Comparison of ENCODE assay signal across 8 cellular contexts in genomic region chr18:55589625-55590291, GRCh38. TPM values are rescaled to one million over a fixed set of nuclear protein-coding genes. Genes with fewer than 3 reads are reported as not detected.
DNase-seq lines count a peak whose midpoint lies in the region; ATAC-seq, FAIRE-seq and TF ChIP-seq lines count a peak whose summit lies in the region.

No MANE protein-coding gene starts in this region.

- ATAC-seq in HG02798 (IDR thresholded peaks at IDR 0.05; ENCODE audit: poor library complexity, unreplicated experiment): peak; percentile 89

- H3K27ac Mint-ChIP-seq in T-helper 1 cell treated with Interleukin-12 subunit alpha and Interleukin-12 subunit beta and Interleukin-4 antibody, amounts not matched to agents 30 μg/mL and 1 μg/mL, for 36 hours: peak overlapping the region; percentile 78

- H3K36me3 Mint-ChIP-seq in T-helper 1 cell treated with Interleukin-12 subunit alpha and Interleukin-12 subunit beta and Interleukin-4 antibody, amounts not matched to agents 30 μg/mL and 1 μg/mL, for 36 hours (ENCODE audit: low read depth): peaks cover 3% of the 10 kb centered on the region

- peak overlapping the region; percentile 84 for H3K4me3 Mint-ChIP-seq in T-helper 1 cell treated with Interleukin-12 subunit alpha and Interleukin-12 subunit beta and Interleukin-4 antibody, amounts not matched to agents 30 μg/mL and 1 μg/mL, for 36 hours

- DNase-seq in GM12864 (ENCODE audit: low read depth) (peak; percentile 46), NCI-H146 treated with DMSO at 0.1 percent for 48 hours (lab: John Stamatoyannopoulos, UW; ENCODE audit: unreplicated experiment) (peak; percentile 99), astrocyte of the hippocampus (ENCODE audit: low read depth, low spot score) (peak; percentile 98), hepatic stellate cell (ENCODE audit: low spot score) (peak; percentile 88), pulmonary artery endothelial cell (ENCODE audit: low read depth, low spot score) (peak; percentile 91), urothelium cell line (ENCODE audit: low spot score) (peak; percentile 89)

- no peaks in the 10 kb centered on the region for H3K9me3 Mint-ChIP-seq in T-helper 1 cell treated with Interleukin-12 subunit alpha and Interleukin-12 subunit beta and Interleukin-4 antibody, amounts not matched to agents 30 μg/mL and 1 μg/mL, for 36 hours

- no peak for FAIRE-seq in urothelium cell line (lab: Jason Lieb, UNC)

- peak overlapping the region; percentile 39 for H3K4me3 ChIP-seq in GM12864 (ENCODE audit: low read depth, low read length)

- peaks cover 12% of the 10 kb centered on the region for H3K4me1 Mint-ChIP-seq in T-helper 1 cell treated with Interleukin-12 subunit alpha and Interleukin-12 subunit beta and Interleukin-4 antibody, amounts not matched to agents 30 μg/mL and 1 μg/mL, for 36 hours (ENCODE audit: low read depth)

- no peak for TF ChIP-seq CTCF in GM12864 (IDR thresholded peaks at IDR 0.05; ENCODE audit: low read depth, low read length, missing control alignments)

- peaks cover 30% of the 10 kb centered on the region for H3K27me3 Mint-ChIP-seq in T-helper 1 cell treated with Interleukin-12 subunit alpha and Interleukin-12 subunit beta and Interleukin-4 antibody, amounts not matched to agents 30 μg/mL and 1 μg/mL, for 36 hours (ENCODE audit: low read depth)

RNA-seq across cellular contexts. Expression of gene TCF4, which starts 1.8 kb away (rescaled TPM):
- 292 and 339 TPM in 2 replicates for total RNA-seq in pulmonary artery endothelial cell

Comparison
In these comparisons a context has a peak if more than half of its experiments do, and no peak if none do; other contexts are left out.
1. Peak in every context shown above with its lines: DNase-seq, ATAC-seq and H3K4me3 ChIP-seq.
2. DNase-seq: peak in every context shown above with its lines; median percentile 99 in NCI-H146 treated with DMSO at 0.1 percent for 48 hours; 98 in astrocyte of the hippocampus; 91 in pulmonary artery endothelial cell; 89 in urothelium cell line; 88 in hepatic stellate cell; 46 in GM12864.